ENCODE assay signal across 1 cellular context in genomic region chr7:55255501-55256445, GRCh38.
TF ChIP-seq lines count a peak whose summit lies in the region.

No MANE protein-coding gene starts in this region.

TF ChIP-seq in K562, 482 proteins besides CTCF, POLR2A, EP300 and RAD21 (continued from another document and continues in another):
- TF ChIP-seq MGA (IDR thresholded peaks at IDR 0.05) (peak; percentile 57), RFX7 (CRISPR knock-in tag; IDR thresholded peaks at IDR 0.05) (no peak), FOXK1 (CRISPR knock-in tag; IDR thresholded peaks at IDR 0.05; ENCODE audit: borderline replicate concordance) (no peak), NCOA6 (IDR thresholded peaks at IDR 0.05) (no peak), TARDBP (IDR thresholded peaks at IDR 0.05) (no peak), ELF1 (tag; IDR thresholded peaks at IDR 0.05) (peak; percentile 64), CBX1 (IDR thresholded peaks at IDR 0.05; ENCODE audit: low read depth) (no peak), TFAM (CRISPR knock-in tag; conservative IDR thresholded peaks at IDR 0.05) (no peak), ZKSCAN8 (CRISPR knock-in tag; IDR thresholded peaks at IDR 0.05) (no peak), E2F3 (CRISPR knock-in tag; IDR thresholded peaks at IDR 0.05) (0 out of 2 replicates have a peak, but pooled peaks have one; percentile 22), CHCHD3 (CRISPR knock-in tag; IDR thresholded peaks at IDR 0.05) (no peak), TEAD1 (CRISPR knock-in tag; IDR thresholded peaks at IDR 0.05) (peak in 1 of 2 experiments; percentile 74; a peak in 1 of 4 replicates), RCOR1 (IDR thresholded peaks at IDR 0.05; ENCODE audit: borderline replicate concordance in 1 of 2, low read depth in 2 of 2, low read length in 2 of 2) (no peak), HNRNPH1 (optimal IDR thresholded peaks at IDR 0.05; ENCODE audit: low read depth, low read length) (no peak), TSC22D4 (tag; IDR thresholded peaks at IDR 0.05) (no peak), ZNF436 (CRISPR knock-in tag; IDR thresholded peaks at IDR 0.05) (no peak), ZNF717 (CRISPR knock-in tag; IDR thresholded peaks at IDR 0.05) (no peak), ZHX1 (conservative IDR thresholded peaks at IDR 0.05; ENCODE audit: low read length) (no peak), TAL1 (IDR thresholded peaks at IDR 0.05) (no peak), ARHGAP35 (IDR thresholded peaks at IDR 0.05; ENCODE audit: partially characterized antibody) (no peak), ZNF644 (tag; IDR thresholded peaks at IDR 0.05; ENCODE audit: low read depth) (no peak), CTBP1 (IDR thresholded peaks at IDR 0.05; ENCODE audit: borderline replicate concordance) (no peak), HIVEP1 (CRISPR knock-in tag; IDR thresholded peaks at IDR 0.05) (no peak), CBFA2T3 (IDR thresholded peaks at IDR 0.05) (no peak), CREB3 (tag; conservative IDR thresholded peaks at IDR 0.05; ENCODE audit: low read depth) (no peak), ZNF146 (CRISPR knock-in tag; IDR thresholded peaks at IDR 0.05; ENCODE audit: unreplicated experiment) (no peak), ZNF384 (IDR thresholded peaks at IDR 0.05; ENCODE audit: low read depth, low read length) (no peak), SNRNP70 (optimal IDR thresholded peaks at IDR 0.05; ENCODE audit: low read depth, low read length) (no peak), L3MBTL2 (IDR thresholded peaks at IDR 0.05) (peak; percentile 67), NFYB (IDR thresholded peaks at IDR 0.05; ENCODE audit: extremely low read depth, insufficient read length) (no peak), MAX (CRISPR knock-in tag; IDR thresholded peaks at IDR 0.05) (peak; percentile 37; the same call in 1 of the 2 replicates), TFE3 (CRISPR knock-in tag; IDR thresholded peaks at IDR 0.05) (peak; percentile 64), ZZZ3 (IDR thresholded peaks at IDR 0.05) (no peak), CHD4 (IDR thresholded peaks at IDR 0.05; ENCODE audit: insufficient read depth, insufficient replicate concordance, low read depth, low read length, poor library complexity, severe bottlenecking) (no peak), ATF7 (IDR thresholded peaks at IDR 0.05) (peak; percentile 45; the same call in 1 of the 2 replicates), BCLAF1 (IDR thresholded peaks at IDR 0.05; ENCODE audit: borderline replicate concordance in 1 of 2, control insufficient read depth in 1 of 2, low read depth in 2 of 2, low read length in 1 of 2) (no peak), HOMEZ (CRISPR knock-in tag; IDR thresholded peaks at IDR 0.05) (no peak), ZNF232 (CRISPR knock-in tag; IDR thresholded peaks at IDR 0.05) (no peak), ZNF311 (CRISPR knock-in tag; IDR thresholded peaks at IDR 0.05) (no peak), NBN (IDR thresholded peaks at IDR 0.05; ENCODE audit: low read depth) (no peak), MEIS2 (IDR thresholded peaks at IDR 0.05; ENCODE audit: partially characterized antibody) (no peak), CBFA2T2 (conservative IDR thresholded peaks at IDR 0.05) (no peak), KAT2B (IDR thresholded peaks at IDR 0.05; ENCODE audit: low read depth, low read length) (no peak), JUND (IDR thresholded peaks at IDR 0.05; ENCODE audit: borderline replicate concordance, low read depth, low read length) (no peak), JUND (tag; IDR thresholded peaks at IDR 0.05; ENCODE audit: borderline replicate concordance, low read depth, low read length) (no peak; the same call in 2 of the 3 replicates), ZBED1 (IDR thresholded peaks at IDR 0.05) (no peak), LARP7 (IDR thresholded peaks at IDR 0.05) (no peak), HDAC2 (IDR thresholded peaks at IDR 0.05) (no peak)
